Comparison of ENCODE assay signal across 16 cellular contexts in genomic region chr4:79723507-79723906, GRCh38.
DNase-seq lines count a peak whose midpoint lies in the region; ATAC-seq and TF ChIP-seq lines count a peak whose summit lies in the region.
"Had no signal": no experiment of that assay in that cellular context is flagged by ENCODE, and none has a peak within 500 bp of the region (broad histone marks: within the 10 kb centered on the region; RNA-seq: fewer than 3 reads in every experiment).

No MANE protein-coding gene starts in this region.

- H3K27ac Mint-ChIP-seq in H9 = peak overlapping the region in 1 of 3 experiments; percentile 39; a peak in 1 of 7 replicates
- peak overlapping the region; percentile 56 for H3K27ac Mint-ChIP-seq in progenitor cell of endocrine pancreas
- H3K27ac Mint-ChIP-seq: CD4-positive, alpha-beta T cell had no signal

- H2BK5ac ChIP-seq in H9 (ENCODE audit: insufficient read length, low read length) = no peak overlapping the region

- TF ChIP-seq CTCF in H9 (conservative IDR thresholded peaks at IDR 0.05) (no peak), PC-3 (conservative IDR thresholded peaks at IDR 0.05; ENCODE audit: low read depth, low read length) (no peak), progenitor cell of endocrine pancreas (IDR thresholded peaks at IDR 0.05; ENCODE audit: unreplicated experiment) (no peak), body of pancreas (IDR thresholded peaks at IDR 0.05) (no peak)

- H3K9ac ChIP-seq in H9 (ENCODE audit: extremely low read depth, insufficient read length, low read length) (no peak overlapping the region), PC-3 (ENCODE audit: low read length) (no peak overlapping the region)

- no peak overlapping the region for H2BK120ac ChIP-seq in H9 (ENCODE audit: low read depth, low read length, poor library complexity, severe bottlenecking)

- no peak overlapping the region for H3K23ac ChIP-seq in H9 (ENCODE audit: insufficient read length, low read depth, low read length)

- no peak overlapping the region for H3K4ac ChIP-seq in H9 (ENCODE audit: low read depth, low read length)

- H3K23me2 ChIP-seq in H9 (ENCODE audit: insufficient read length, low read depth, low read length, poor library complexity, severe bottlenecking) = no peaks in the 10 kb centered on the region

- no peak overlapping the region for H2BK20ac ChIP-seq in H9 (ENCODE audit: low read depth, low read length, poor library complexity, severe bottlenecking)

- H3K9me3 Mint-ChIP-seq in H9 = peaks cover 13 to 17% of the 10 kb centered on the region in 2 experiments
- H3K9me3 Mint-ChIP-seq in progenitor cell of endocrine pancreas (ENCODE audit: low read depth) = peaks cover 13% of the 10 kb centered on the region
- H3K9me3 Mint-ChIP-seq: CD4-positive, alpha-beta T cell had no signal

- H3K4me2 ChIP-seq in H9 (ENCODE audit: insufficient read depth, insufficient read length, low read length) = no peak overlapping the region
- no peak overlapping the region for H3K4me2 ChIP-seq in PC-3 (ENCODE audit: low read length)

- H3K9me3 ChIP-seq in H9 (ENCODE audit: control insufficient read depth, low read depth, low read length) = no peaks in the 10 kb centered on the region
- H3K9me3 ChIP-seq in PC-3 (ENCODE audit: low read length) = no peaks in the 10 kb centered on the region
- no peaks in the 10 kb centered on the region for H3K9me3 ChIP-seq in body of pancreas

- H3K18ac ChIP-seq in H9 (ENCODE audit: insufficient read length, low read depth, low read length) = no peak overlapping the region

- WGBS in H9 (ENCODE audit: extremely low coverage, insufficient read length, low lambda C conversion rate) = no CpG with 5 or more reads among the region's 15 CpGs
- WGBS in body of pancreas, 2 donors = 69 to 82% methylated on average over 13 to 15 of the region's 15 CpGs

- no peak overlapping the region for H3K27ac ChIP-seq in H9 (ENCODE audit: insufficient read length, low read depth, low read length)
- H3K27ac ChIP-seq in PC-3 (ENCODE audit: low read length) = no peak overlapping the region
- H3K27ac ChIP-seq in body of pancreas = no peak overlapping the region
- H3K27ac ChIP-seq: HL-60 had no signal

- TF ChIP-seq POLR2A in body of pancreas (IDR thresholded peaks at IDR 0.05) = no peak

- H3K27me3 Mint-ChIP-seq in H9 (ENCODE audit: low read depth) (no peaks in the 10 kb centered on the region), progenitor cell of endocrine pancreas (no peaks in the 10 kb centered on the region)
- H3K27me3 Mint-ChIP-seq: CD4-positive, alpha-beta T cell had no signal

- CTCF ChIA-PET in PC-3 (lab: Charles Lee) = no interaction called here

- ATAC-seq in PC-3 (peak; percentile 37), body of pancreas (no peak)

- intact Hi-C loops in PC-3 (cut with micrococcal nuclease) (no loop called here), body of pancreas (cut with DNase I) (no loop called here)

- no peaks in the 10 kb centered on the region for H3F3A ChIP-seq in PC-3 (ENCODE audit: low read length, unreplicated experiment)

- peaks cover 3 to 19% (median 8%) of the 10 kb centered on the region in 3 experiments; a peak in 6 of 7 replicates for H3K36me3 Mint-ChIP-seq in H9 (ENCODE audit: insufficient read depth in 1 of 3, low read depth in 3 of 3)
- no peaks in the 10 kb centered on the region for H3K36me3 Mint-ChIP-seq in progenitor cell of endocrine pancreas (ENCODE audit: insufficient read depth)

- H3K27me3 ChIP-seq in H9 (ENCODE audit: insufficient read depth, low read length) (no peaks in the 10 kb centered on the region), PC-3 (ENCODE audit: low read length) (no peaks in the 10 kb centered on the region), body of pancreas (no peaks in the 10 kb centered on the region)

- H3K4me3 Mint-ChIP-seq in H9 = no peak overlapping the region
- no peak overlapping the region for H3K4me3 Mint-ChIP-seq in progenitor cell of endocrine pancreas (ENCODE audit: low read depth)
- H3K4me3 Mint-ChIP-seq: CD4-positive, alpha-beta T cell had no signal

- H4K20me1 ChIP-seq in H9 (ENCODE audit: control insufficient read depth, insufficient read depth, insufficient read length) (no peaks in the 10 kb centered on the region), PC-3 (ENCODE audit: low read length) (no peaks in the 10 kb centered on the region)

- H3K79me1 ChIP-seq in H9 (ENCODE audit: insufficient read depth, low read depth, low read length, poor library complexity, severe bottlenecking) = no peaks in the 10 kb centered on the region

- no peaks in the 10 kb centered on the region for H3K4me1 ChIP-seq in H9 (ENCODE audit: insufficient read depth, low read length)
- no peaks in the 10 kb centered on the region for H3K4me1 ChIP-seq in PC-3 (ENCODE audit: insufficient read depth, low read length)
- H3K4me1 ChIP-seq in body of pancreas = no peaks in the 10 kb centered on the region

- no peak overlapping the region for H2AK5ac ChIP-seq in H9 (ENCODE audit: insufficient read length, low read length)

- H4K8ac ChIP-seq in H9 (replicated peaks; ENCODE audit: insufficient read length, low read depth, low read length) = no peak overlapping the region

- H2BK15ac ChIP-seq in H9 (ENCODE audit: low read depth, low read length) = no peak overlapping the region

- H2AFZ ChIP-seq in H9 (ENCODE audit: low read length) = no peak overlapping the region
- no peak overlapping the region for H2AFZ ChIP-seq in PC-3 (ENCODE audit: low read length)

- no TSS peak for BruUV-seq in PC-3 (replicated peaks; lab: Mats Ljungman, UMichigan)

- POLR2A ChIA-PET in PC-3 (lab: Charles Lee; ENCODE audit: unreplicated experiment) = no interaction called here

- H2BK12ac ChIP-seq in H9 (ENCODE audit: insufficient read length, low read depth, low read length) = no peak overlapping the region

- no peak overlapping the region for H3K56ac ChIP-seq in H9 (ENCODE audit: insufficient read length, low read depth, low read length)

- no peaks in the 10 kb centered on the region for H3K79me2 ChIP-seq in H9 (ENCODE audit: insufficient read depth, low read length)
- H3K79me2 ChIP-seq in PC-3 (ENCODE audit: low read length) = no peaks in the 10 kb centered on the region

- H3T11ph ChIP-seq in H9 (ENCODE audit: low read length) = no peak overlapping the region

- no peaks in the 10 kb centered on the region for H3K9me2 ChIP-seq in PC-3 (replicated peaks; ENCODE audit: low read length)

- no peak overlapping the region for H4K5ac ChIP-seq in H9 (ENCODE audit: insufficient read length, low read depth, low read length)

- peaks cover 0 to 4% of the 10 kb centered on the region in 2 experiments; a peak in 2 of 4 replicates for H3K4me1 Mint-ChIP-seq in H9
- no peaks in the 10 kb centered on the region for H3K4me1 Mint-ChIP-seq in progenitor cell of endocrine pancreas (ENCODE audit: low read depth)

- H3K36me3 ChIP-seq in PC-3 (ENCODE audit: low read depth, low read length) (no peaks in the 10 kb centered on the region), body of pancreas (replicated peaks in 1 of 2; ENCODE audit: insufficient read depth in 1 of 2, low read depth in 2 of 2) (no peaks in the 10 kb centered on the region)

- peak; percentile 58 for DNase-seq in H9
- DNase-seq in PC-3 = no peak
- peak; percentile 50 for DNase-seq in islet precursor cell
- no peak for DNase-seq in progenitor cell of endocrine pancreas (ENCODE audit: low spot score, unreplicated experiment)
- no peak for DNase-seq in NCI-H226
- DNase-seq in activated CD8-positive, alpha-beta memory T cell treated with anti-CD3 and anti-CD28 coated beads, Interleukin-2, amount 50 U/mL, for 4 hours = no peak
- no peak for DNase-seq in body of pancreas
- DNase-seq: ACHN; Calu3; CD4-positive, alpha-beta T cell; DND-41; GOT3; KG1; NCI-H1092; NCI-H2107 had no signal

- H3K4me3 ChIP-seq in PC-3 (ENCODE audit: low read length) (no peak overlapping the region), body of pancreas (no peak overlapping the region)

- H3K14ac ChIP-seq in H9 (ENCODE audit: insufficient read depth, low read length) = no peak overlapping the region

- H4K91ac ChIP-seq in H9 (ENCODE audit: insufficient read length, low read depth, low read length) = no peak overlapping the region

Comparison
In these comparisons a context has a peak if more than half of its experiments do, and no peak if none do; other contexts are left out.
1. DNase-seq: peak in H9 (single experiment) and islet precursor cell (single experiment); none in PC-3 (single experiment), progenitor cell of endocrine pancreas (single experiment), NCI-H226 (single experiment), activated CD8-positive, alpha-beta memory T cell treated with anti-CD3 and anti-CD28 coated beads, Interleukin-2, amount 50 U/mL, for 4 hours (single experiment) and body of pancreas (0 of 4).